1 cellular context compared by ENCODE assay signal in genomic region chr1:155871390-155871789, GRCh38.
TF ChIP-seq lines count a peak whose summit lies in the region.

No MANE protein-coding gene starts in this region.

TF ChIP-seq in SK-N-SH treated with all-trans-retinoic acid at 6 μM for 48 hours, 23 proteins besides CTCF, POLR2A, EP300 and RAD21 (continued from another document):
- TF ChIP-seq CSRNP3 (CRISPR knock-in tag; IDR thresholded peaks at IDR 0.05) (no peak), PATZ1 (CRISPR knock-in tag; IDR thresholded peaks at IDR 0.05; ENCODE audit: borderline replicate concordance) (no peak), TCF4 (CRISPR knock-in tag; IDR thresholded peaks at IDR 0.05; ENCODE audit: borderline replicate concordance) (no peak)
